In the genomic region with DNA sequence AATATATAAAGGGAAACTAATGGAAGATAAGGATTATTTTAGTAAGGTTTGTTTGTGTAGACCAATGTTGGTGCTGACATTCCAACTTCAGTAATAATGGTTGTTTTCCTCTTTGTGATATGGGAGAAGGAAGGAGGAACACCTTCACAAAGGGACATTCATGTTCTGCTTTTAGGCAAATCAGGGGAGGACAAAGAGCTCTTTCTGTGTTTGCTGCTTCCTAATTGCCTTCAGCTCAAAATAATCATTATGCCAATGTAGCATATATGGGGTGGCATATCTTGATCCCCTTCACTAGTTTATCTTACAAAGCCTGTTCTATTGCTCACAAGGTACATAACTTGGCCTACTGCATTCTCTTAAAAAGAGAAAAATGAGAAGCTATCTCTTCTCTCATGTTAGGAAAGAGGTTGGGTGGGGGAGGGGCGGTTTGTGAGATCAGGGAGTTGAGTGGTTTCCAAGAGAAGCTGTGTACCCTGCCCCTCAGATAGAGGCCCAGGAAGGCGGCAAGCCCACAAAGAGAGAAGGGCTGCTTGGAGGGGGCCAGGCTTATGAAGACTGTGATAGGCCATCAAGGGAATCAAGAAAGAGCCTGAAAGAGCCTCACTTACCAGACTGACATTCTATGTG, we compare ENCODE assay signal across 1 cellular context.
TF ChIP-seq lines count a peak whose summit lies in the region.

No MANE protein-coding gene starts in this region.

TF ChIP-seq in HepG2, 621 proteins besides CTCF, POLR2A, EP300 and RAD21 (continued from another document and continues in another):
- peak; percentile 62 for TF ChIP-seq MAX (IDR thresholded peaks at IDR 0.05)
- no peak; the same call in 1 of the 2 replicates for TF ChIP-seq ATF7-NPFF (CRISPR knock-in tag; IDR thresholded peaks at IDR 0.05; ENCODE audit: low read depth)
- TF ChIP-seq, protein P1, sequence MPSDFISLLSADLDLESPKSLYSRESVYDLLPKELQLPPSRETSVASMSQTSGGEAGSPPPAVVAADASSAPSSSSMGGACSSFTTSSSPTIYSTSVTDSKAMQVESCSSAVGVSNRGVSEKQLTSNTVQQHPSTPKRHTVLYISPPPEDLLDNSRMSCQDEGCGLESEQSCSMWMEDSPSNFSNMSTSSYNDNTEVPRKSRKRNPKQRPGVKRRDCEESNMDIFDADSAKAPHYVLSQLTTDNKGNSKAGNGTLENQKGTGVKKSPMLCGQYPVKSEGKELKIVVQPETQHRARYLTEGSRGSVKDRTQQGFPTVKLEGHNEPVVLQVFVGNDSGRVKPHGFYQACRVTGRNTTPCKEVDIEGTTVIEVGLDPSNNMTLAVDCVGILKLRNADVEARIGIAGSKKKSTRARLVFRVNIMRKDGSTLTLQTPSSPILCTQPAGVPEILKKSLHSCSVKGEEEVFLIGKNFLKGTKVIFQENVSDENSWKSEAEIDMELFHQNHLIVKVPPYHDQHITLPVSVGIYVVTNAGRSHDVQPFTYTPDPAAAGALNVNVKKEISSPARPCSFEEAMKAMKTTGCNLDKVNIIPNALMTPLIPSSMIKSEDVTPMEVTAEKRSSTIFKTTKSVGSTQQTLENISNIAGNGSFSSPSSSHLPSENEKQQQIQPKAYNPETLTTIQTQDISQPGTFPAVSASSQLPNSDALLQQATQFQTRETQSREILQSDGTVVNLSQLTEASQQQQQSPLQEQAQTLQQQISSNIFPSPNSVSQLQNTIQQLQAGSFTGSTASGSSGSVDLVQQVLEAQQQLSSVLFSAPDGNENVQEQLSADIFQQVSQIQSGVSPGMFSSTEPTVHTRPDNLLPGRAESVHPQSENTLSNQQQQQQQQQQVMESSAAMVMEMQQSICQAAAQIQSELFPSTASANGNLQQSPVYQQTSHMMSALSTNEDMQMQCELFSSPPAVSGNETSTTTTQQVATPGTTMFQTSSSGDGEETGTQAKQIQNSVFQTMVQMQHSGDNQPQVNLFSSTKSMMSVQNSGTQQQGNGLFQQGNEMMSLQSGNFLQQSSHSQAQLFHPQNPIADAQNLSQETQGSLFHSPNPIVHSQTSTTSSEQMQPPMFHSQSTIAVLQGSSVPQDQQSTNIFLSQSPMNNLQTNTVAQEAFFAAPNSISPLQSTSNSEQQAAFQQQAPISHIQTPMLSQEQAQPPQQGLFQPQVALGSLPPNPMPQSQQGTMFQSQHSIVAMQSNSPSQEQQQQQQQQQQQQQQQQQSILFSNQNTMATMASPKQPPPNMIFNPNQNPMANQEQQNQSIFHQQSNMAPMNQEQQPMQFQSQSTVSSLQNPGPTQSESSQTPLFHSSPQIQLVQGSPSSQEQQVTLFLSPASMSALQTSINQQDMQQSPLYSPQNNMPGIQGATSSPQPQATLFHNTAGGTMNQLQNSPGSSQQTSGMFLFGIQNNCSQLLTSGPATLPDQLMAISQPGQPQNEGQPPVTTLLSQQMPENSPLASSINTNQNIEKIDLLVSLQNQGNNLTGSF (CRISPR knock-in tag; IDR thresholded peaks at IDR 0.05) = no peak
- no peak for TF ChIP-seq MTF2 (CRISPR knock-in tag; IDR thresholded peaks at IDR 0.05; ENCODE audit: borderline replicate concordance)
- TF ChIP-seq ZNF790 (CRISPR knock-in tag; IDR thresholded peaks at IDR 0.05; ENCODE audit: borderline replicate concordance) = no peak
- no peak for TF ChIP-seq ZFP41 (CRISPR knock-in tag; IDR thresholded peaks at IDR 0.05; ENCODE audit: borderline replicate concordance)
- TF ChIP-seq ZSCAN5A (CRISPR knock-in tag; IDR thresholded peaks at IDR 0.05; ENCODE audit: borderline replicate concordance) = no peak
- TF ChIP-seq HOXA7 (CRISPR knock-in tag; IDR thresholded peaks at IDR 0.05) = no peak
- TF ChIP-seq ZNF160 (CRISPR knock-in tag; IDR thresholded peaks at IDR 0.05) = no peak
- TF ChIP-seq, protein P2, sequence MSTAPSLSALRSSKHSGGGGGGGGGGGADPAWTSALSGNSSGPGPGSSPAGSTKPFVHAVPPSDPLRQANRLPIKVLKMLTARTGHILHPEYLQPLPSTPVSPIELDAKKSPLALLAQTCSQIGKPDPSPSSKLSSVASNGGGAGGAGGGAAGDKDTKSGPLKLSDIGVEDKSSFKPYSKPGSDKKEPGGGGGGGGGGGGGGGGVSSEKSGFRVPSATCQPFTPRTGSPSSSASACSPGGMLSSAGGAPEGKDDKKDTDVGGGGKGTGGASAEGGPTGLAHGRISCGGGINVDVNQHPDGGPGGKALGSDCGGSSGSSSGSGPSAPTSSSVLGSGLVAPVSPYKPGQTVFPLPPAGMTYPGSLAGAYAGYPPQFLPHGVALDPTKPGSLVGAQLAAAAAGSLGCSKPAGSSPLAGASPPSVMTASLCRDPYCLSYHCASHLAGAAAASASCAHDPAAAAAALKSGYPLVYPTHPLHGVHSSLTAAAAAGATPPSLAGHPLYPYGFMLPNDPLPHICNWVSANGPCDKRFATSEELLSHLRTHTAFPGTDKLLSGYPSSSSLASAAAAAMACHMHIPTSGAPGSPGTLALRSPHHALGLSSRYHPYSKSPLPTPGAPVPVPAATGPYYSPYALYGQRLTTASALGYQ (CRISPR knock-in tag; IDR thresholded peaks at IDR 0.05) = 0 out of 2 replicates have a peak, but pooled peaks have one; percentile 8
- TF ChIP-seq, protein P3, sequence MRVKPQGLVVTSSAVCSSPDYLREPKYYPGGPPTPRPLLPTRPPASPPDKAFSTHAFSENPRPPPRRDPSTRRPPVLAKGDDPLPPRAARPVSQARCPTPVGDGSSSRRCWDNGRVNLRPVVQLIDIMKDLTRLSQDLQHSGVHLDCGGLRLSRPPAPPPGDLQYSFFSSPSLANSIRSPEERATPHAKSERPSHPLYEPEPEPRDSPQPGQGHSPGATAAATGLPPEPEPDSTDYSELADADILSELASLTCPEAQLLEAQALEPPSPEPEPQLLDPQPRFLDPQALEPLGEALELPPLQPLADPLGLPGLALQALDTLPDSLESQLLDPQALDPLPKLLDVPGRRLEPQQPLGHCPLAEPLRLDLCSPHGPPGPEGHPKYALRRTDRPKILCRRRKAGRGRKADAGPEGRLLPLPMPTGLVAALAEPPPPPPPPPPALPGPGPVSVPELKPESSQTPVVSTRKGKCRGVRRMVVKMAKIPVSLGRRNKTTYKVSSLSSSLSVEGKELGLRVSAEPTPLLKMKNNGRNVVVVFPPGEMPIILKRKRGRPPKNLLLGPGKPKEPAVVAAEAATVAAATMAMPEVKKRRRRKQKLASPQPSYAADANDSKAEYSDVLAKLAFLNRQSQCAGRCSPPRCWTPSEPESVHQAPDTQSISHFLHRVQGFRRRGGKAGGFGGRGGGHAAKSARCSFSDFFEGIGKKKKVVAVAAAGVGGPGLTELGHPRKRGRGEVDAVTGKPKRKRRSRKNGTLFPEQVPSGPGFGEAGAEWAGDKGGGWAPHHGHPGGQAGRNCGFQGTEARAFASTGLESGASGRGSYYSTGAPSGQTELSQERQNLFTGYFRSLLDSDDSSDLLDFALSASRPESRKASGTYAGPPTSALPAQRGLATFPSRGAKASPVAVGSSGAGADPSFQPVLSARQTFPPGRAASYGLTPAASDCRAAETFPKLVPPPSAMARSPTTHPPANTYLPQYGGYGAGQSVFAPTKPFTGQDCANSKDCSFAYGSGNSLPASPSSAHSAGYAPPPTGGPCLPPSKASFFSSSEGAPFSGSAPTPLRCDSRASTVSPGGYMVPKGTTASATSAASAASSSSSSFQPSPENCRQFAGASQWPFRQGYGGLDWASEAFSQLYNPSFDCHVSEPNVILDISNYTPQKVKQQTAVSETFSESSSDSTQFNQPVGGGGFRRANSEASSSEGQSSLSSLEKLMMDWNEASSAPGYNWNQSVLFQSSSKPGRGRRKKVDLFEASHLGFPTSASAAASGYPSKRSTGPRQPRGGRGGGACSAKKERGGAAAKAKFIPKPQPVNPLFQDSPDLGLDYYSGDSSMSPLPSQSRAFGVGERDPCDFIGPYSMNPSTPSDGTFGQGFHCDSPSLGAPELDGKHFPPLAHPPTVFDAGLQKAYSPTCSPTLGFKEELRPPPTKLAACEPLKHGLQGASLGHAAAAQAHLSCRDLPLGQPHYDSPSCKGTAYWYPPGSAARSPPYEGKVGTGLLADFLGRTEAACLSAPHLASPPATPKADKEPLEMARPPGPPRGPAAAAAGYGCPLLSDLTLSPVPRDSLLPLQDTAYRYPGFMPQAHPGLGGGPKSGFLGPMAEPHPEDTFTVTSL (CRISPR knock-in tag; IDR thresholded peaks at IDR 0.05; ENCODE audit: borderline replicate concordance) = peak; percentile 85; the same call in 1 of the 2 replicates
- TF ChIP-seq BRD4 (CRISPR knock-in tag; IDR thresholded peaks at IDR 0.05) = no peak
- peak; percentile 52; the same call in 1 of the 2 replicates for TF ChIP-seq ZNF124 (CRISPR knock-in tag; IDR thresholded peaks at IDR 0.05)
- no peak for TF ChIP-seq SETDB1 (CRISPR knock-in tag; IDR thresholded peaks at IDR 0.05; ENCODE audit: borderline replicate concordance)
- TF ChIP-seq, protein P4, sequence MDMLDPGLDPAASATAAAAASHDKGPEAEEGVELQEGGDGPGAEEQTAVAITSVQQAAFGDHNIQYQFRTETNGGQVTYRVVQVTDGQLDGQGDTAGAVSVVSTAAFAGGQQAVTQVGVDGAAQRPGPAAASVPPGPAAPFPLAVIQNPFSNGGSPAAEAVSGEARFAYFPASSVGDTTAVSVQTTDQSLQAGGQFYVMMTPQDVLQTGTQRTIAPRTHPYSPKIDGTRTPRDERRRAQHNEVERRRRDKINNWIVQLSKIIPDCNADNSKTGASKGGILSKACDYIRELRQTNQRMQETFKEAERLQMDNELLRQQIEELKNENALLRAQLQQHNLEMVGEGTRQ (IDR thresholded peaks at IDR 0.05; ENCODE audit: low read depth, low read length) = no peak
- TF ChIP-seq, protein P4 (CRISPR knock-in tag; IDR thresholded peaks at IDR 0.05; ENCODE audit: borderline replicate concordance) = no peak
- TF ChIP-seq PAXIP1 (CRISPR knock-in tag; conservative IDR thresholded peaks at IDR 0.05) = peak; percentile 92; the same call in 1 of the 2 replicates
- TF ChIP-seq, protein P5, sequence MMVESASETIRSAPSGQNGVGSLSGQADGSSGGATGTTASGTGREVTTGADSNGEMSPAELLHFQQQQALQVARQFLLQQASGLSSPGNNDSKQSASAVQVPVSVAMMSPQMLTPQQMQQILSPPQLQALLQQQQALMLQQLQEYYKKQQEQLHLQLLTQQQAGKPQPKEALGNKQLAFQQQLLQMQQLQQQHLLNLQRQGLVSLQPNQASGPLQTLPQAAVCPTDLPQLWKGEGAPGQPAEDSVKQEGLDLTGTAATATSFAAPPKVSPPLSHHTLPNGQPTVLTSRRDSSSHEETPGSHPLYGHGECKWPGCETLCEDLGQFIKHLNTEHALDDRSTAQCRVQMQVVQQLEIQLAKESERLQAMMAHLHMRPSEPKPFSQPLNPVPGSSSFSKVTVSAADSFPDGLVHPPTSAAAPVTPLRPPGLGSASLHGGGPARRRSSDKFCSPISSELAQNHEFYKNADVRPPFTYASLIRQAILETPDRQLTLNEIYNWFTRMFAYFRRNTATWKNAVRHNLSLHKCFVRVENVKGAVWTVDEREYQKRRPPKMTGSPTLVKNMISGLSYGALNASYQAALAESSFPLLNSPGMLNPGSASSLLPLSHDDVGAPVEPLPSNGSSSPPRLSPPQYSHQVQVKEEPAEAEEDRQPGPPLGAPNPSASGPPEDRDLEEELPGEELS (CRISPR knock-in tag; IDR thresholded peaks at IDR 0.05) = peak; percentile 88
- TF ChIP-seq KAT7 (CRISPR knock-in tag; IDR thresholded peaks at IDR 0.05; ENCODE audit: borderline replicate concordance) = peak; percentile 54
- peak; percentile 25; the same call in 1 of the 2 replicates for TF ChIP-seq NCOR1 (IDR thresholded peaks at IDR 0.05; ENCODE audit: borderline replicate concordance, low read length)
- peak; percentile 73 for TF ChIP-seq PRPF4 (IDR thresholded peaks at IDR 0.05; ENCODE audit: low read depth, low read length, poor library complexity, severe bottlenecking)
- no peak for TF ChIP-seq ZUFSP (CRISPR knock-in tag; IDR thresholded peaks at IDR 0.05; ENCODE audit: borderline replicate concordance)
